In genomic region chr5:28957450-28957849, GRCh38 we compare ENCODE assay signal across 30 cellular contexts.
"Had no signal": no experiment of that assay in that cellular context is flagged by ENCODE, and none has a peak within 500 bp of the region (broad histone marks: within the 10 kb centered on the region; RNA-seq: fewer than 3 reads in every experiment).

No MANE protein-coding gene starts in this region.

- H3K4me1 ChIP-seq: adrenal gland, body of pancreas, breast epithelium had no signal

- FAIRE-seq: astrocyte, TTC549 had no signal

- H3K27ac ChIP-seq: adrenal gland, body of pancreas, brain microvascular endothelial cell, breast epithelium, VCaP had no signal

- DNase-seq: activated B cell treated with CpG ODN at 0.5 μM for 24 hours; activated CD4-positive, alpha-beta memory T cell treated with anti-CD3 and anti-CD28 coated beads for 36 hours; activated CD4-positive, alpha-beta T cell treated with anti-CD3 and anti-CD28 coated beads for 4 hours; activated CD4-positive, alpha-beta T cell treated with anti-CD3 and anti-CD28 coated beads, Interleukin-2, amount 10 ng/mL, durations not matched to agents 24 days and 14 days; activated CD4-positive, alpha-beta T cell treated with anti-CD3 and anti-CD28 coated beads, Interleukin-2, amount 50 U/mL, for 1 hour; activated CD4-positive, alpha-beta T cell treated with anti-CD3 and anti-CD28 coated beads, Interleukin-2, amount 50 U/mL, for 4 hours; activated CD4-positive, CD25-positive, alpha-beta regulatory T cell treated with anti-CD3 and anti-CD28 coated beads, Interleukin-2, amount 50 U/mL, for 72 hours; activated CD8-positive, alpha-beta memory T cell treated with anti-CD3 and anti-CD28 coated beads, Interleukin-2, amount 50 U/mL, for 4 hours; activated CD8-positive, alpha-beta T cell treated with anti-CD3 and anti-CD28 coated beads for 36 hours; activated effector memory CD4-positive, alpha-beta T cell treated with anti-CD3 and anti-CD28 coated beads, Interleukin-2, amount 50 U/mL, for 16 hours; activated naive CD4-positive, alpha-beta T cell treated with anti-CD3 and anti-CD28 coated beads for 36 hours; activated naive CD4-positive, alpha-beta T cell treated with anti-CD3 and anti-CD28 coated beads, Interleukin-2, amount 50 U/mL, for 16 hours; activated naive CD8-positive, alpha-beta T cell treated with anti-CD3 and anti-CD28 coated beads for 36 hours; activated T-cell treated with anti-CD3 and anti-CD28 coated beads for 4 hours; activated T-cell treated with anti-CD3 and anti-CD28 coated beads, Interleukin-2, amount 50 U/mL, for 1 hour; activated T-cell treated with anti-CD3 and anti-CD28 coated beads, Interleukin-2, amount 50 U/mL, for 4 hours; activated T-cell treated with anti-CD3 and anti-CD28 coated beads, Interleukin-2, amount 50 U/mL, for 72 hours; adrenal gland; amygdala; aorta; body of pancreas; brain microvascular endothelial cell; central memory CD4-positive, alpha-beta T cell; T-helper 1 cell; T-helper 2 cell; T-helper 9 cell had no signal

- H3K9me3 ChIP-seq: adrenal gland, body of pancreas, breast epithelium had no signal

- H3K36me3 ChIP-seq: adrenal gland, brain microvascular endothelial cell, breast epithelium had no signal

- H3K4me3 ChIP-seq: adrenal gland, body of pancreas, breast epithelium had no signal

- H3K27me3 ChIP-seq: adrenal gland, body of pancreas, brain microvascular endothelial cell, breast epithelium had no signal
